8 cellular contexts compared by ENCODE assay signal in genomic region chr20:50958733-50959542, GRCh38. TPM values are rescaled to one million over a fixed set of nuclear protein-coding genes. Genes with fewer than 3 reads are reported as not detected.
A peak's percentile ranks its signal among the peaks of the same experiment; 100 is the strongest.
DNase-seq lines count a peak whose midpoint lies in the region; ATAC-seq and TF ChIP-seq lines count a peak whose summit lies in the region.

Gene MOCS3, plus strand, starts transcription at chr20:50958818. Its CDS starts 25 bp downstream, at chr20:50958843.

- ATAC-seq in GM21576 (IDR thresholded peaks at IDR 0.05; ENCODE audit: unreplicated experiment), result peak; percentile 61
- peak; percentile 83 to 91 (median 88) for ATAC-seq in psoas muscle
- peak; percentile 92 for ATAC-seq in aorta (ENCODE audit: low FRiP score)

- peak within 1 kb of the TSS; percentile 89 to 91 for H3K27ac ChIP-seq in right atrium auricular region
- H3K27ac ChIP-seq in psoas muscle, result peak within 1 kb of the TSS; percentile 89
- peak within 1 kb of the TSS; percentile 43 to 87 for H3K27ac ChIP-seq in aorta (ENCODE audit: low read depth in 1 of 2, low read length in 2 of 2)

- H3K4me1 Mint-ChIP-seq in T-helper 1 cell treated with Interleukin-12 subunit alpha and Interleukin-12 subunit beta and Interleukin-4 antibody, amounts not matched to agents 30 μg/mL and 1 μg/mL, for 36 hours (ENCODE audit: low read depth), result peaks cover 39% of the 10 kb centered on the region

- DNase-seq in Jurkat, Clone E6-1 (ENCODE audit: low read depth, low spot score), result no peak
- DNase-seq in amygdala (lab: John Stamatoyannopoulos, UW) (peak; percentile 40 to 94 (median 85)), right atrium auricular region (ENCODE audit: low spot score) (peak; percentile 88), psoas muscle (peak; percentile 80 to 92), aorta (peak; percentile 88 to 90)

- peak within 1 kb of the TSS; percentile 93 for H3K9ac ChIP-seq in ES-I3 (ENCODE audit: low read depth, low read length)

- no peaks in the 10 kb centered on the region for H3K9me3 Mint-ChIP-seq in T-helper 1 cell treated with Interleukin-12 subunit alpha and Interleukin-12 subunit beta and Interleukin-4 antibody, amounts not matched to agents 30 μg/mL and 1 μg/mL, for 36 hours

- H3K36me3 Mint-ChIP-seq in T-helper 1 cell treated with Interleukin-12 subunit alpha and Interleukin-12 subunit beta and Interleukin-4 antibody, amounts not matched to agents 30 μg/mL and 1 μg/mL, for 36 hours (ENCODE audit: low read depth), result peaks cover 13% of the 10 kb centered on the region

- peak within 1 kb of the TSS; percentile 93 for H3K4me3 Mint-ChIP-seq in T-helper 1 cell treated with Interleukin-12 subunit alpha and Interleukin-12 subunit beta and Interleukin-4 antibody, amounts not matched to agents 30 μg/mL and 1 μg/mL, for 36 hours

- H3K9me3 ChIP-seq in ES-I3 (ENCODE audit: control insufficient read depth, insufficient read depth, low read length) (no peaks in the 10 kb centered on the region; the same call in 1 of the 2 replicates), right atrium auricular region (no peaks in the 10 kb centered on the region), psoas muscle (no peaks in the 10 kb centered on the region), aorta (ENCODE audit: control insufficient read depth, low read length) (no peaks in the 10 kb centered on the region)

- WGBS in psoas muscle, 3 donors, result 1% methylated on average over 64 to 65 of the region's 65 CpGs
- 1% methylated on average over 60 to 65 of the region's 65 CpGs for WGBS in aorta, 2 donors

- intact Hi-C loops in psoas muscle (cut with DNase I) (loop anchor here (2.0 to 5.0 kb wide), 2 partner anchors 28 to 42 kb away; partner anchors contain the start of gene ADNP (in 2 of the 2)), aorta (cut with DNase I) (loop anchor here in 1 of 2 donors (1.0 kb wide), 1 partner anchor 28 kb away; the partner anchor contains the start of gene ADNP)

- peak within 1 kb of the TSS; percentile 96 for H3K27ac Mint-ChIP-seq in T-helper 1 cell treated with Interleukin-12 subunit alpha and Interleukin-12 subunit beta and Interleukin-4 antibody, amounts not matched to agents 30 μg/mL and 1 μg/mL, for 36 hours

- TF ChIP-seq CTCF in right atrium auricular region (IDR thresholded peaks at IDR 0.05) (no peak), psoas muscle (IDR thresholded peaks at IDR 0.05) (no peak)

- H3K4me1 ChIP-seq in ES-I3 (ENCODE audit: insufficient read depth, low read length), result peaks cover 9% of the 10 kb centered on the region
- peaks cover 0 to 46% of the 10 kb centered on the region in 2 donors for H3K4me1 ChIP-seq in right atrium auricular region
- peaks cover 47% of the 10 kb centered on the region for H3K4me1 ChIP-seq in psoas muscle
- H3K4me1 ChIP-seq in aorta (ENCODE audit: control insufficient read depth in 1 of 2, insufficient read depth in 2 of 2, low read length in 2 of 2), result no peaks in the 10 kb centered on the region

- H3K27me3 ChIP-seq in right atrium auricular region (no peaks in the 10 kb centered on the region), psoas muscle (ENCODE audit: insufficient read depth in 3 of 3, low read length in 2 of 3) (no peaks in the 10 kb centered on the region), aorta (ENCODE audit: control insufficient read depth in 1 of 2, insufficient read depth in 2 of 2, low read length in 1 of 2) (no peaks in the 10 kb centered on the region)

- H3K27me3 Mint-ChIP-seq in T-helper 1 cell treated with Interleukin-12 subunit alpha and Interleukin-12 subunit beta and Interleukin-4 antibody, amounts not matched to agents 30 μg/mL and 1 μg/mL, for 36 hours (ENCODE audit: low read depth), result no peaks in the 10 kb centered on the region

- H3K36me3 ChIP-seq in ES-I3 (ENCODE audit: insufficient read depth, low read length) (peaks cover 3% of the 10 kb centered on the region; the same call in 1 of the 2 replicates), right atrium auricular region (peaks cover 9% of the 10 kb centered on the region), psoas muscle (ENCODE audit: insufficient read depth in 1 of 2, low read depth in 1 of 2) (peaks cover 0 to 12% of the 10 kb centered on the region in 2 donors), aorta (ENCODE audit: control insufficient read depth in 1 of 2, insufficient read depth in 2 of 2, low read length in 1 of 2) (no peaks in the 10 kb centered on the region)

- peak within 1 kb of the TSS; percentile 98 for H3K4me3 ChIP-seq in Jurkat, Clone E6-1 (ENCODE audit: low read length)
- H3K4me3 ChIP-seq in right atrium auricular region, result peak within 1 kb of the TSS; percentile 96 to 99
- peak within 1 kb of the TSS; percentile 86 for H3K4me3 ChIP-seq in psoas muscle
- H3K4me3 ChIP-seq in aorta (ENCODE audit: low read length in 2 of 2), result peak within 1 kb of the TSS; percentile 86 to 88

RNA-seq across cellular contexts. Expression of gene MOCS3, which starts in this region (rescaled TPM):
- 2.8 TPM for polyA plus RNA-seq in Jurkat, Clone E6-1 (2012; ENCODE audit: insufficient read depth, insufficient read length)
- total RNA-seq in right atrium auricular region (1 to 10 TPM; 2.9 to 3.1 TPM), psoas muscle (1 to 10 TPM; 2.9 to 4.2 (median 3.7) TPM), aorta (1 to 10 TPM; 2.7 to 3.2 TPM)
- polyA plus RNA-seq in psoas muscle (1 to 10 TPM; 2.1 to 5.9 (median 3.1) TPM), aorta (1 to 10 TPM; 1.0 to 2.6 TPM)
